Comparison of ENCODE assay signal across 19 cellular contexts in genomic region chr1:112524251-112524650, GRCh38. TPM values are rescaled to one million over a fixed set of nuclear protein-coding genes. Genes with fewer than 3 reads are reported as not detected.
DNase-seq lines count a peak whose midpoint lies in the region; ATAC-seq, FAIRE-seq and TF ChIP-seq lines count a peak whose summit lies in the region.
"Had no signal": no experiment of that assay in that cellular context is flagged by ENCODE, and none has a peak within 500 bp of the region (broad histone marks: within the 10 kb centered on the region; RNA-seq: fewer than 3 reads in every experiment).

No MANE protein-coding gene starts in this region.

- TF ChIP-seq CTCF in body of pancreas (IDR thresholded peaks at IDR 0.05) (no peak), upper lobe of right lung (IDR thresholded peaks at IDR 0.05) (no peak), transverse colon (IDR thresholded peaks at IDR 0.05) (no peak)

- peak; percentile 80 for ATAC-seq in body of pancreas
- ATAC-seq in upper lobe of right lung: peak; percentile 27
- ATAC-seq: activated CD8-positive, alpha-beta T cell treated with anti-CD3 and anti-CD28 coated beads, Interleukin-2, amount 10 ng/mL, durations not matched to agents 7 days and 5 days; stimulated activated naive CD8-positive, alpha-beta T cell treated with anti-CD3 and anti-CD28 coated beads, Interleukin-15, amount 100 ng/mL, for 72 hours had no signal

- no peak for FAIRE-seq in GM12892 (lab: Jason Lieb, UNC)
- FAIRE-seq: TTC549 had no signal

- in situ Hi-C loops in transverse colon (cut with MboI; ENCODE audit: low pct_ligation_motif_present in 1 of 4, low pct_unique_long_range_greater_than_20kb in 1 of 4, low sequenced_read_pairs in 3 of 4): loop anchor here in 1 of 4 donors (25.0 kb wide), 1 partner anchor 88 kb away; the partner anchor contains the start of genes CAPZA1 and ST7L

- intact Hi-C loops in body of pancreas (cut with DNase I) (no loop called here), upper lobe of right lung (cut with DNase I) (no loop called here), transverse colon (cut with DNase I; ENCODE audit: low total_unique reads) (no loop called here)

- H3K36me3 ChIP-seq in body of pancreas (replicated peaks in 1 of 2; ENCODE audit: insufficient read depth in 1 of 2, low read depth in 2 of 2) (peaks cover 0 to 2% of the 10 kb centered on the region in 2 donors), upper lobe of right lung (no peaks in the 10 kb centered on the region), transverse colon (peaks cover 0 to 4% (median 0%) of the 10 kb centered on the region in 4 donors)
- H3K36me3 ChIP-seq: colonic mucosa had no signal

- H3K9me3 ChIP-seq in body of pancreas: no peaks in the 10 kb centered on the region
- H3K9me3 ChIP-seq in upper lobe of right lung: no peaks in the 10 kb centered on the region
- no peaks in the 10 kb centered on the region for H3K9me3 ChIP-seq in transverse colon
- H3K9me3 ChIP-seq: colonic mucosa had no signal

- H3K4me1 ChIP-seq in body of pancreas: peaks cover 1% of the 10 kb centered on the region
- no peaks in the 10 kb centered on the region for H3K4me1 ChIP-seq in upper lobe of right lung
- no peaks in the 10 kb centered on the region for H3K4me1 ChIP-seq in transverse colon
- H3K4me1 ChIP-seq: colonic mucosa had no signal

- H3K27ac ChIP-seq in body of pancreas: peak overlapping the region in 1 of 4 donors; percentile 57
- no peak overlapping the region for H3K27ac ChIP-seq in upper lobe of right lung
- H3K27ac ChIP-seq in transverse colon: no peak overlapping the region
- H3K27ac ChIP-seq: colonic mucosa had no signal

- H3K4me3 ChIP-seq in body of pancreas (no peak overlapping the region), upper lobe of right lung (no peak overlapping the region), transverse colon (no peak overlapping the region)
- H3K4me3 ChIP-seq: colonic mucosa had no signal

- H3K27me3 ChIP-seq in body of pancreas: no peaks in the 10 kb centered on the region
- H3K27me3 ChIP-seq in upper lobe of right lung: no peaks in the 10 kb centered on the region
- no peaks in the 10 kb centered on the region for H3K27me3 ChIP-seq in transverse colon
- H3K27me3 ChIP-seq: colonic mucosa had no signal

- WGBS in body of pancreas, 2 donors: 63 to 81% methylated on average over 8 of the region's 8 CpGs
- WGBS in transverse colon (ENCODE audit: low coverage in 1 of 2), 2 donors: 71% methylated on average over 8 of the region's 8 CpGs; no CpG with 5 or more reads in 1 of the 2 donors

- peak; percentile 62 for DNase-seq in HK-2 (ENCODE audit: unreplicated experiment)
- peak in 2 of 4 donors; percentile 33 to 42 for DNase-seq in body of pancreas
- peak; percentile 98 for DNase-seq in iris pigment epithelial cell (ENCODE audit: low read depth)
- DNase-seq in upper lobe of right lung: no peak
- no peak for DNase-seq in GM12892 (ENCODE audit: insufficient read length)
- DNase-seq in globus pallidus (ENCODE audit: low spot score): no peak
- no peak for DNase-seq in transverse colon
- DNase-seq in NCI-H526 (lab: John Stamatoyannopoulos, UW): no peak
- DNase-seq: activated CD8-positive, alpha-beta T cell treated with anti-CD3 and anti-CD28 coated beads, Interleukin-2, amount 10 ng/mL, durations not matched to agents 7 days and 5 days; activated gamma-delta T cell treated with Interleukin-2 at 50 U/mL for 16 hours; CD4-positive, CD25-positive, alpha-beta regulatory T cell; colonic mucosa; erythroblast; NCI-H1105 treated with DMSO at 0.1 percent for 48 hours; NCI-H510A; retina; RPMI8226; stimulated activated naive CD8-positive, alpha-beta T cell treated with anti-CD3 and anti-CD28 coated beads, Interleukin-15, amount 100 ng/mL, for 72 hours had no signal

- TF ChIP-seq POLR2A in body of pancreas (IDR thresholded peaks at IDR 0.05): peak in 1 of 3 donors; percentile 16
- no peak for TF ChIP-seq POLR2A in GM12892 (IDR thresholded peaks at IDR 0.05; ENCODE audit: low read depth, low read length)
- no peak for TF ChIP-seq POLR2A in transverse colon (IDR thresholded peaks at IDR 0.05)

- no peak for TF ChIP-seq EP300 in transverse colon (IDR thresholded peaks at IDR 0.05; ENCODE audit: low read depth)

RNA-seq across cellular contexts. Expression of gene WNT2B, which starts 15.5 kb away (rescaled TPM):
- total RNA-seq in body of pancreas: 1 to 10 TPM; 1.6 to 3.9 TPM
- total RNA-seq in upper lobe of right lung: 8.5 TPM
- 0.36 TPM for polyA plus RNA-seq in GM12892 (2012; ENCODE audit: missing spikeins)
- total RNA-seq in transverse colon: 10 to 100 TPM in 2 of 4 donors, 1 to 10 TPM in 2; 7.9 to 17.3 (median 10.0) TPM
- total RNA-seq: activated CD8-positive, alpha-beta T cell treated with anti-CD3 and anti-CD28 coated beads, Interleukin-2, amount 10 ng/mL, durations not matched to agents 7 days and 5 days had no signal

Comparison
In these comparisons a context has a peak if more than half of its experiments do, and no peak if none do; other contexts are left out.
1. DNase-seq: peak in HK-2 (single experiment) and iris pigment epithelial cell (single experiment); none in upper lobe of right lung (single experiment), GM12892 (single experiment), globus pallidus (single experiment), transverse colon (single experiment) and NCI-H526 (0 of 2).